1 cellular context compared by ENCODE assay signal in the genomic region with DNA sequence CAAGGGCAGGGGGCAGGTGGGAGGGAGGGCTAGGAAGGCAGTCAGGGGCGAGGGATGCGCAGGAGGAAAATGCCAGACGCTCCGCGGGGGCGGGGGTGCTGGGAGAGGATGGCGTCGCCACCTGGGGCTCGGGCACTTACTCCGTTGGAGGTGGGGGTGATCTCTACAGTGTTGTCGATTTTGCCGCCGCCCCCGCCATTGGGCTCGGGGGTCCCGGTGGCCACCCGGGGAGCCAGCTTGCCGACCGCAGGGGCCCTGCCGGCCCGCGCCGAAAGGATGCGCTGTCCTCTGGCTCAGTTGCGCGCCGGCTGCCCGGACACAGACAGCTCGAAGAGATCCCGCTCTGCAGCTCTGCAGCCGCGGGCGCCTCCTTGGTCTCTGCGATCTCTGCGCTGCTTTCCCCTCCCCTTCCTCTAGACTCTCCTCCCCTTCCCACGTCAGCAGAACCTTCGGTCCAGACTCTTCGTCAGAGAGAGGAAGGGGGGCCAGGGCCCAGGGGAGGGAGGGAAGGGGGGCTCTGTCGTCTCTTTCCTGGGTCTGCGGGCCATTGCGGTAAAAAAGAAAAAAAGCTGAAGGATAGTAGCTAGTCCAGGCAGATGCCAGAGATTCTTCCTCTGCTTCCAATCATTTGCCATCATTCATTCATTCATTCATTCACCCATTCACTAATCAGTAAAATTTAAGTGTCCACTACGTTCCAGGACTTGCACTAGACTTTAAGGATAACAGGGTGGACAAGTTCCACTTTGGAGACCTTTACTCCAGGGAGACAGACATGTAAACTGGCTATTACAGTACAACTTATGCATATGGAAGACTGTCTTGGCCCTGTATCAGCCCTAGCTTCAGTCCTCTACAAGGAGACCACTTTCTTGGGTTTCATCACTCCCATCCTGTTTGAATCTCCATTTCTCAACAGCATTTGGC.
TF ChIP-seq lines count a peak whose summit lies in the region.

Gene SLC22A17 (minus strand): TSS at position 382 of the 927 bp plus-strand sequence.

TF ChIP-seq in HepG2, 621 proteins besides CTCF, POLR2A, EP300 and RAD21 (continued from another document and continues in another):
- TF ChIP-seq ZNF136 (CRISPR knock-in tag; IDR thresholded peaks at IDR 0.05; ENCODE audit: low read depth) (no peak), IRF2 (CRISPR knock-in tag; IDR thresholded peaks at IDR 0.05) (no peak), ZMYM3 (CRISPR knock-in tag; IDR thresholded peaks at IDR 0.05) (no peak; the same call in 1 of the 2 replicates), BRD4 (CRISPR knock-in tag; IDR thresholded peaks at IDR 0.05) (no peak), KDM5A (IDR thresholded peaks at IDR 0.05; ENCODE audit: borderline replicate concordance, low read length) (no peak), MAFK (conservative IDR thresholded peaks at IDR 0.05 in 1 of 2, IDR thresholded peaks at IDR 0.05 in 1 of 2; ENCODE audit: low read length in 2 of 2) (no peak), ZNF709 (CRISPR knock-in tag; IDR thresholded peaks at IDR 0.05) (no peak), ZSCAN5A (CRISPR knock-in tag; IDR thresholded peaks at IDR 0.05; ENCODE audit: borderline replicate concordance) (no peak), ZNF616 (CRISPR knock-in tag; IDR thresholded peaks at IDR 0.05; ENCODE audit: low read depth) (no peak), FOXC1 (CRISPR knock-in tag; IDR thresholded peaks at IDR 0.05; ENCODE audit: borderline replicate concordance) (peak; percentile 21; the same call in 1 of the 2 replicates), ZNF660 (CRISPR knock-in tag; IDR thresholded peaks at IDR 0.05; ENCODE audit: borderline replicate concordance, low read depth) (no peak), ZNF292 (CRISPR knock-in tag; IDR thresholded peaks at IDR 0.05; ENCODE audit: borderline replicate concordance, low read depth) (0 out of 2 replicates have a peak, but pooled peaks have one; percentile 41), NFKBIZ (CRISPR knock-in tag; IDR thresholded peaks at IDR 0.05) (0 out of 2 replicates have a peak, but pooled peaks have one; percentile 40), KDM2A (CRISPR knock-in tag; IDR thresholded peaks at IDR 0.05; ENCODE audit: borderline replicate concordance, low read depth) (0 out of 2 replicates have a peak, but pooled peaks have one; percentile 26), LCORL (IDR thresholded peaks at IDR 0.05) (no peak), LCORL (CRISPR knock-in tag; IDR thresholded peaks at IDR 0.05) (no peak; the same call in 1 of the 2 replicates), MEIS1 (CRISPR knock-in tag; IDR thresholded peaks at IDR 0.05; ENCODE audit: borderline replicate concordance) (no peak), ZSCAN22 (CRISPR knock-in tag; IDR thresholded peaks at IDR 0.05) (no peak), RARA (CRISPR knock-in tag; IDR thresholded peaks at IDR 0.05) (no peak), U2AF1 (optimal IDR thresholded peaks at IDR 0.05; ENCODE audit: low read depth, low read length) (no peak), ZNF354B (CRISPR knock-in tag; IDR thresholded peaks at IDR 0.05) (no peak), KMT2B (CRISPR knock-in tag; IDR thresholded peaks at IDR 0.05) (no peak), HNF4A (CRISPR knock-in tag; IDR thresholded peaks at IDR 0.05) (no peak), KLF16 (CRISPR knock-in tag; IDR thresholded peaks at IDR 0.05) (no peak), IRX3 (CRISPR knock-in tag; IDR thresholded peaks at IDR 0.05; ENCODE audit: borderline replicate concordance, low read depth) (no peak)
- TF ChIP-seq, protein P1, sequence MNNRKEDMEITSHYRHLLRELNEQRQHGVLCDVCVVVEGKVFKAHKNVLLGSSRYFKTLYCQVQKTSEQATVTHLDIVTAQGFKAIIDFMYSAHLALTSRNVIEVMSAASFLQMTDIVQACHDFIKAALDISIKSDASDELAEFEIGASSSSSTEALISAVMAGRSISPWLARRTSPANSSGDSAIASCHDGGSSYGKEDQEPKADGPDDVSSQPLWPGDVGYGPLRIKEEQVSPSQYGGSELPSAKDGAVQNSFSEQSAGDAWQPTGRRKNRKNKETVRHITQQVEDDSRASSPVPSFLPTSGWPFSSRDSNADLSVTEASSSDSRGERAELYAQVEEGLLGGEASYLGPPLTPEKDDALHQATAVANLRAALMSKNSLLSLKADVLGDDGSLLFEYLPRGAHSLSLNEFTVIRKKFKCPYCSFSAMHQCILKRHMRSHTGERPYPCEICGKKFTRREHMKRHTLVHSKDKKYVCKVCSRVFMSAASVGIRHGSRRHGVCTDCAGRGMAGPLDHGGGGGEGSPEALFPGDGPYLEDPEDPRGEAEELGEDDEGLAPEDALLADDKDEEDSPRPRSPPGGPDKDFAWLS (CRISPR knock-in tag; IDR thresholded peaks at IDR 0.05; ENCODE audit: borderline replicate concordance): no peak
- TF ChIP-seq, protein P2, sequence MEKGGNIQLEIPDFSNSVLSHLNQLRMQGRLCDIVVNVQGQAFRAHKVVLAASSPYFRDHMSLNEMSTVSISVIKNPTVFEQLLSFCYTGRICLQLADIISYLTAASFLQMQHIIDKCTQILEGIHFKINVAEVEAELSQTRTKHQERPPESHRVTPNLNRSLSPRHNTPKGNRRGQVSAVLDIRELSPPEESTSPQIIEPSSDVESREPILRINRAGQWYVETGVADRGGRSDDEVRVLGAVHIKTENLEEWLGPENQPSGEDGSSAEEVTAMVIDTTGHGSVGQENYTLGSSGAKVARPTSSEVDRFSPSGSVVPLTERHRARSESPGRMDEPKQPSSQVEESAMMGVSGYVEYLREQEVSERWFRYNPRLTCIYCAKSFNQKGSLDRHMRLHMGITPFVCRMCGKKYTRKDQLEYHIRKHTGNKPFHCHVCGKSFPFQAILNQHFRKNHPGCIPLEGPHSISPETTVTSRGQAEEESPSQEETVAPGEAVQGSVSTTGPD (CRISPR knock-in tag; IDR thresholded peaks at IDR 0.05): no peak
- TF ChIP-seq, protein P3, sequence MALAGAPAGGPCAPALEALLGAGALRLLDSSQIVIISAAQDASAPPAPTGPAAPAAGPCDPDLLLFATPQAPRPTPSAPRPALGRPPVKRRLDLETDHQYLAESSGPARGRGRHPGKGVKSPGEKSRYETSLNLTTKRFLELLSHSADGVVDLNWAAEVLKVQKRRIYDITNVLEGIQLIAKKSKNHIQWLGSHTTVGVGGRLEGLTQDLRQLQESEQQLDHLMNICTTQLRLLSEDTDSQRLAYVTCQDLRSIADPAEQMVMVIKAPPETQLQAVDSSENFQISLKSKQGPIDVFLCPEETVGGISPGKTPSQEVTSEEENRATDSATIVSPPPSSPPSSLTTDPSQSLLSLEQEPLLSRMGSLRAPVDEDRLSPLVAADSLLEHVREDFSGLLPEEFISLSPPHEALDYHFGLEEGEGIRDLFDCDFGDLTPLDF (CRISPR knock-in tag; IDR thresholded peaks at IDR 0.05): no peak
- TF ChIP-seq, protein P4, sequence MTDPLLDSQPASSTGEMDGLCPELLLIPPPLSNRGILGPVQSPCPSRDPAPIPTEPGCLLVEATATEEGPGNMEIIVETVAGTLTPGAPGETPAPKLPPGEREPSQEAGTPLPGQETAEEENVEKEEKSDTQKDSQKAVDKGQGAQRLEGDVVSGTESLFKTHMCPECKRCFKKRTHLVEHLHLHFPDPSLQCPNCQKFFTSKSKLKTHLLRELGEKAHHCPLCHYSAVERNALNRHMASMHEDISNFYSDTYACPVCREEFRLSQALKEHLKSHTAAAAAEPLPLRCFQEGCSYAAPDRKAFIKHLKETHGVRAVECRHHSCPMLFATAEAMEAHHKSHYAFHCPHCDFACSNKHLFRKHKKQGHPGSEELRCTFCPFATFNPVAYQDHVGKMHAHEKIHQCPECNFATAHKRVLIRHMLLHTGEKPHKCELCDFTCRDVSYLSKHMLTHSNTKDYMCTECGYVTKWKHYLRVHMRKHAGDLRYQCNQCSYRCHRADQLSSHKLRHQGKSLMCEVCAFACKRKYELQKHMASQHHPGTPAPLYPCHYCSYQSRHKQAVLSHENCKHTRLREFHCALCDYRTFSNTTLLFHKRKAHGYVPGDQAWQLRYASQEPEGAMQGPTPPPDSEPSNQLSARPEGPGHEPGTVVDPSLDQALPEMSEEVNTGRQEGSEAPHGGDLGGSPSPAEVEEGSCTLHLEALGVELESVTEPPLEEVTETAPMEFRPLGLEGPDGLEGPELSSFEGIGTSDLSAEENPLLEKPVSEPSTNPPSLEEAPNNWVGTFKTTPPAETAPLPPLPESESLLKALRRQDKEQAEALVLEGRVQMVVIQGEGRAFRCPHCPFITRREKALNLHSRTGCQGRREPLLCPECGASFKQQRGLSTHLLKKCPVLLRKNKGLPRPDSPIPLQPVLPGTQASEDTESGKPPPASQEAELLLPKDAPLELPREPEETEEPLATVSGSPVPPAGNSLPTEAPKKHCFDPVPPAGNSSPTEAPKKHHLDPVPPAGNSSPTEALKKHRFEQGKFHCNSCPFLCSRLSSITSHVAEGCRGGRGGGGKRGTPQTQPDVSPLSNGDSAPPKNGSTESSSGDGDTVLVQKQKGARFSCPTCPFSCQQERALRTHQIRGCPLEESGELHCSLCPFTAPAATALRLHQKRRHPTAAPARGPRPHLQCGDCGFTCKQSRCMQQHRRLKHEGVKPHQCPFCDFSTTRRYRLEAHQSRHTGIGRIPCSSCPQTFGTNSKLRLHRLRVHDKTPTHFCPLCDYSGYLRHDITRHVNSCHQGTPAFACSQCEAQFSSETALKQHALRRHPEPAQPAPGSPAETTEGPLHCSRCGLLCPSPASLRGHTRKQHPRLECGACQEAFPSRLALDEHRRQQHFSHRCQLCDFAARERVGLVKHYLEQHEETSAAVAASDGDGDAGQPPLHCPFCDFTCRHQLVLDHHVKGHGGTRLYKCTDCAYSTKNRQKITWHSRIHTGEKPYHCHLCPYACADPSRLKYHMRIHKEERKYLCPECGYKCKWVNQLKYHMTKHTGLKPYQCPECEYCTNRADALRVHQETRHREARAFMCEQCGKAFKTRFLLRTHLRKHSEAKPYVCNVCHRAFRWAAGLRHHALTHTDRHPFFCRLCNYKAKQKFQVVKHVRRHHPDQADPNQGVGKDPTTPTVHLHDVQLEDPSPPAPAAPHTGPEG (CRISPR knock-in tag; IDR thresholded peaks at IDR 0.05): no peak
- TF ChIP-seq, protein P5, sequence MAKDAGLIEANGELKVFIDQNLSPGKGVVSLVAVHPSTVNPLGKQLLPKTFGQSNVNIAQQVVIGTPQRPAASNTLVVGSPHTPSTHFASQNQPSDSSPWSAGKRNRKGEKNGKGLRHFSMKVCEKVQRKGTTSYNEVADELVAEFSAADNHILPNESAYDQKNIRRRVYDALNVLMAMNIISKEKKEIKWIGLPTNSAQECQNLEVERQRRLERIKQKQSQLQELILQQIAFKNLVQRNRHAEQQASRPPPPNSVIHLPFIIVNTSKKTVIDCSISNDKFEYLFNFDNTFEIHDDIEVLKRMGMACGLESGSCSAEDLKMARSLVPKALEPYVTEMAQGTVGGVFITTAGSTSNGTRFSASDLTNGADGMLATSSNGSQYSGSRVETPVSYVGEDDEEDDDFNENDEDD (CRISPR knock-in tag; IDR thresholded peaks at IDR 0.05; ENCODE audit: borderline replicate concordance): 0 out of 2 replicates have a peak, but pooled peaks have one; percentile 46
- TF ChIP-seq, protein P6, sequence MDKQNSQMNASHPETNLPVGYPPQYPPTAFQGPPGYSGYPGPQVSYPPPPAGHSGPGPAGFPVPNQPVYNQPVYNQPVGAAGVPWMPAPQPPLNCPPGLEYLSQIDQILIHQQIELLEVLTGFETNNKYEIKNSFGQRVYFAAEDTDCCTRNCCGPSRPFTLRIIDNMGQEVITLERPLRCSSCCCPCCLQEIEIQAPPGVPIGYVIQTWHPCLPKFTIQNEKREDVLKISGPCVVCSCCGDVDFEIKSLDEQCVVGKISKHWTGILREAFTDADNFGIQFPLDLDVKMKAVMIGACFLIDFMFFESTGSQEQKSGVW (CRISPR knock-in tag; IDR thresholded peaks at IDR 0.05; ENCODE audit: borderline replicate concordance): no peak
